8 cellular contexts compared by ENCODE assay signal in genomic region chr1:30754684-30755171, GRCh38. TPM values are rescaled to one million over a fixed set of nuclear protein-coding genes. Genes with fewer than 3 reads are reported as not detected.
DNase-seq lines count a peak whose midpoint lies in the region; ATAC-seq and TF ChIP-seq lines count a peak whose summit lies in the region.

No MANE protein-coding gene starts in this region.

- TF ChIP-seq POLR2A in GM19099 (IDR thresholded peaks at IDR 0.05; ENCODE audit: extremely low read depth, insufficient read length, low read depth), result peak; percentile 53

- no peak for TF ChIP-seq CTCF in CD14-positive monocyte (IDR thresholded peaks at IDR 0.05)

- H3K4me1 Mint-ChIP-seq in CD14-positive monocyte, result peaks cover 66% of the 10 kb centered on the region
- peaks cover 76% of the 10 kb centered on the region for H3K4me1 Mint-ChIP-seq in activated naive CD8-positive, alpha-beta T cell treated with anti-CD3 and anti-CD28 coated beads for 36 hours

- peak; percentile 40 for ATAC-seq in HG03196 (IDR thresholded peaks at IDR 0.05; ENCODE audit: unreplicated experiment)

- H3K36me3 Mint-ChIP-seq in CD14-positive monocyte, result peaks cover 55 to 69% of the 10 kb centered on the region in 2 donors
- H3K36me3 Mint-ChIP-seq in activated naive CD8-positive, alpha-beta T cell treated with anti-CD3 and anti-CD28 coated beads for 36 hours, result peaks cover 44% of the 10 kb centered on the region

- DNase-seq in CD14-positive monocyte (ENCODE audit: low spot score), result peak; percentile 94
- no peak for DNase-seq in activated naive CD8-positive, alpha-beta T cell treated with anti-CD3 and anti-CD28 coated beads for 36 hours
- no peak for DNase-seq in cardiac septum (ENCODE audit: low spot score)
- DNase-seq in NCI-H2081 treated with DMSO at 0.1 percent for 48 hours (lab: John Stamatoyannopoulos, UW), result no peak
- no peak for DNase-seq in NCI-H774 (lab: John Stamatoyannopoulos, UW)
- DNase-seq in DMS 273 treated with DMSO at 0.1 percent for 48 hours (lab: John Stamatoyannopoulos, UW), result no peak

- intact Hi-C loops in CD14-positive monocyte (cut with micrococcal nuclease) (no loop called here), cardiac septum (cut with DNase I) (no loop called here)

- H3K4me3 Mint-ChIP-seq in CD14-positive monocyte, result peak overlapping the region; percentile 92 to 97
- peak overlapping the region; percentile 99 for H3K4me3 Mint-ChIP-seq in activated naive CD8-positive, alpha-beta T cell treated with anti-CD3 and anti-CD28 coated beads for 36 hours

- H3K9me3 Mint-ChIP-seq in CD14-positive monocyte, result peaks cover 0 to 10% (median 3%) of the 10 kb centered on the region in 7 donors
- H3K9me3 Mint-ChIP-seq in activated naive CD8-positive, alpha-beta T cell treated with anti-CD3 and anti-CD28 coated beads for 36 hours, result no peaks in the 10 kb centered on the region

- H3K27me3 Mint-ChIP-seq in CD14-positive monocyte (ENCODE audit: low read depth in 3 of 3), result peaks cover 0 to 5% (median 0%) of the 10 kb centered on the region in 3 donors
- H3K27me3 Mint-ChIP-seq in activated naive CD8-positive, alpha-beta T cell treated with anti-CD3 and anti-CD28 coated beads for 36 hours, result no peaks in the 10 kb centered on the region

- H3K27ac Mint-ChIP-seq in CD14-positive monocyte, result peak overlapping the region; percentile 99 to 100 (median 100)
- H3K27ac Mint-ChIP-seq in activated naive CD8-positive, alpha-beta T cell treated with anti-CD3 and anti-CD28 coated beads for 36 hours, result peak overlapping the region; percentile 98

RNA-seq across cellular contexts. Expression of gene LAPTM5, which starts 2.8 kb away (rescaled TPM):
- 1,000 to 10,000 TPM; 1,019 to 1,153 TPM for polyA plus RNA-seq in CD14-positive monocyte
- 100 to 1,000 TPM; 232 to 233 TPM for total RNA-seq in activated naive CD8-positive, alpha-beta T cell treated with anti-CD3 and anti-CD28 coated beads for 36 hours
- 14.2 TPM for total RNA-seq in cardiac septum

RNA-seq across cellular contexts. Expression of gene MATN1, which starts 31.3 kb away (rescaled TPM):
- not detected for polyA plus RNA-seq in CD14-positive monocyte
- total RNA-seq in activated naive CD8-positive, alpha-beta T cell treated with anti-CD3 and anti-CD28 coated beads for 36 hours, result 1 to 10 TPM; 1.1 to 1.5 TPM
- not detected for total RNA-seq in cardiac septum

Comparison
In these comparisons a context has a peak if more than half of its experiments do, and no peak if none do; other contexts are left out.
1. RNA of gene LAPTM5, which starts 2.8 kb away (total RNA-seq): 232 to 233 TPM in activated naive CD8-positive, alpha-beta T cell treated with anti-CD3 and anti-CD28 coated beads for 36 hours; 14.2 TPM in cardiac septum (single experiment); every median in the first group is over 10 times any median in the second.